In genomic region chr2:229633546-229633945, GRCh38 we compare ENCODE assay signal across 15 cellular contexts.
DNase-seq lines count a peak whose midpoint lies in the region; ATAC-seq and TF ChIP-seq lines count a peak whose summit lies in the region.
"Had no signal": no experiment of that assay in that cellular context is flagged by ENCODE, and none has a peak within 500 bp of the region (broad histone marks: within the 10 kb centered on the region; RNA-seq: fewer than 3 reads in every experiment).

No MANE protein-coding gene starts in this region.

- H3K27ac ChIP-seq in GM23338 (ENCODE audit: low read depth) = no peak overlapping the region
- H3K27ac ChIP-seq in substantia nigra (ENCODE audit: low read depth, low read length, poor library complexity, severe bottlenecking) = peak overlapping the region; percentile 10
- no peak overlapping the region for H3K27ac ChIP-seq in CD8-positive, alpha-beta T cell (ENCODE audit: low read depth, low read length)
- H3K27ac ChIP-seq: C4-2B had no signal

- no peak; the same call in 2 of the 3 replicates for ATAC-seq in GM23338
- ATAC-seq in HG03342 (IDR thresholded peaks at IDR 0.05; ENCODE audit: unreplicated experiment) = no peak
- no peak for ATAC-seq in WTC11
- ATAC-seq in CD8-positive, alpha-beta T cell = no peak

- CTCF ChIA-PET in WTC11 (lab: Charles Lee) = no interaction called here
- CTCF ChIA-PET in CD8-positive, alpha-beta T cell (lab: Charles Lee) = no interaction called here

- H3K4me3 Mint-ChIP-seq in GM23338 (no peak overlapping the region), brain (peak overlapping the region in 4 of 5 experiments; percentile 28 to 73 (median 48)), WTC11 (no peak overlapping the region)
- H3K4me3 Mint-ChIP-seq in CD8-positive, alpha-beta T cell = no peak overlapping the region
- H3K4me3 Mint-ChIP-seq: CD8-positive, alpha-beta memory T cell; H9 had no signal

- H3K79me2 ChIP-seq in GM23338 (replicated peaks; ENCODE audit: insufficient read depth) = no peaks in the 10 kb centered on the region

- TF ChIP-seq CTCF in GM23338 (conservative IDR thresholded peaks at IDR 0.05; ENCODE audit: low read depth in 2 of 2) (no peak), brain (conservative IDR thresholded peaks at IDR 0.05) (no peak), WTC11 (IDR thresholded peaks at IDR 0.05) (no peak)
- TF ChIP-seq CTCF in CD8-positive, alpha-beta T cell (IDR thresholded peaks at IDR 0.05) = no peak

- H3K9me2 ChIP-seq in GM23338 (ENCODE audit: insufficient read depth) = no peaks in the 10 kb centered on the region; the same call in 1 of the 2 replicates

- DNase-seq in GM23338 (ENCODE audit: low spot score) (no peak), midbrain (lab: John Stamatoyannopoulos, UW) (peak; percentile 60), substantia nigra (lab: John Stamatoyannopoulos, UW) (peak in 27 of 49 donors; percentile 8 to 77 (median 37)), WTC11 (ENCODE audit: low spot score) (no peak)
- no peak for DNase-seq in CD8-positive, alpha-beta T cell
- DNase-seq: BE2C; Caco-2; CD8-positive, alpha-beta memory T cell; DND-41; GDM1; GOT3; H9 had no signal

- H3K27me3 Mint-ChIP-seq in GM23338 (ENCODE audit: insufficient read depth, low read depth, poor library complexity) (peaks cover 2% of the 10 kb centered on the region), brain (peaks cover 3% of the 10 kb centered on the region), WTC11 (ENCODE audit: low read depth) (no peaks in the 10 kb centered on the region; the same call in 1 of the 2 replicates)
- peaks cover 11% of the 10 kb centered on the region for H3K27me3 Mint-ChIP-seq in CD8-positive, alpha-beta T cell (ENCODE audit: low read depth)

- no peaks in the 10 kb centered on the region for H3K27me3 ChIP-seq in GM23338 (ENCODE audit: insufficient read depth)
- no peaks in the 10 kb centered on the region for H3K27me3 ChIP-seq in CD8-positive, alpha-beta T cell (ENCODE audit: insufficient read depth, low read length)
- H3K27me3 ChIP-seq: BE2C had no signal

- H3K9me3 Mint-ChIP-seq in GM23338 = no peaks in the 10 kb centered on the region
- H3K9me3 Mint-ChIP-seq in brain = no peaks in the 10 kb centered on the region
- no peaks in the 10 kb centered on the region for H3K9me3 Mint-ChIP-seq in WTC11
- H3K9me3 Mint-ChIP-seq in CD8-positive, alpha-beta T cell = no peaks in the 10 kb centered on the region
- H3K9me3 Mint-ChIP-seq: CD8-positive, alpha-beta memory T cell; H9 had no signal

- H3K36me3 ChIP-seq in GM23338 (ENCODE audit: insufficient read depth) = no peaks in the 10 kb centered on the region
- no peaks in the 10 kb centered on the region for H3K36me3 ChIP-seq in CD8-positive, alpha-beta T cell (ENCODE audit: insufficient read depth, low read length)
- H3K36me3 ChIP-seq: BE2C had no signal

- no peaks in the 10 kb centered on the region for H3K4me1 ChIP-seq in GM23338 (ENCODE audit: insufficient read depth)
- no peaks in the 10 kb centered on the region for H3K4me1 ChIP-seq in CD8-positive, alpha-beta T cell (ENCODE audit: insufficient read depth, low read length)
- H3K4me1 ChIP-seq: BE2C, Caco-2 had no signal

- intact Hi-C loops in CD8-positive, alpha-beta T cell (cut with DNase I, micrococcal nuclease) = no loop called here

- H3K9me3 ChIP-seq in CD8-positive, alpha-beta T cell (ENCODE audit: low read length) = no peaks in the 10 kb centered on the region
- H3K9me3 ChIP-seq: BE2C, Caco-2 had no signal

- H3K4me1 Mint-ChIP-seq in GM23338 (no peaks in the 10 kb centered on the region), brain (peaks cover 57% of the 10 kb centered on the region), WTC11 (no peaks in the 10 kb centered on the region)
- no peaks in the 10 kb centered on the region for H3K4me1 Mint-ChIP-seq in CD8-positive, alpha-beta T cell (ENCODE audit: low read depth)
- H3K4me1 Mint-ChIP-seq: CD8-positive, alpha-beta memory T cell had no signal

- no peaks in the 10 kb centered on the region for H4K20me1 ChIP-seq in GM23338 (replicated peaks; ENCODE audit: insufficient read depth)

- no peaks in the 10 kb centered on the region for H3K36me3 Mint-ChIP-seq in GM23338 (ENCODE audit: low read depth)
- H3K36me3 Mint-ChIP-seq in brain = no peaks in the 10 kb centered on the region
- H3K36me3 Mint-ChIP-seq in WTC11 = no peaks in the 10 kb centered on the region
- H3K36me3 Mint-ChIP-seq in CD8-positive, alpha-beta T cell = no peaks in the 10 kb centered on the region
- H3K36me3 Mint-ChIP-seq: CD8-positive, alpha-beta memory T cell had no signal

- H3K4me3 ChIP-seq in GM23338 = no peak overlapping the region
- H3K4me3 ChIP-seq in CD8-positive, alpha-beta T cell (ENCODE audit: low read depth, low read length) = no peak overlapping the region

- H3K4me2 ChIP-seq in GM23338 = no peak overlapping the region

- POLR2A ChIA-PET in WTC11 (lab: Charles Lee) = no interaction called here
- POLR2A ChIA-PET in CD8-positive, alpha-beta T cell (lab: Charles Lee) = no interaction called here

- H2AFZ ChIP-seq in GM23338 = peak overlapping the region; percentile 67; the same call in 1 of the 2 replicates

- H3F3A ChIP-seq in GM23338 (replicated peaks; ENCODE audit: low read depth) = no peaks in the 10 kb centered on the region

- no peak overlapping the region for H3K27ac Mint-ChIP-seq in GM23338
- peak overlapping the region; percentile 77 to 93 (median 86) for H3K27ac Mint-ChIP-seq in brain
- no peak overlapping the region for H3K27ac Mint-ChIP-seq in WTC11
- no peak overlapping the region for H3K27ac Mint-ChIP-seq in CD8-positive, alpha-beta T cell
- H3K27ac Mint-ChIP-seq: H9 had no signal

TF ChIP-seq in GM23338, 12 proteins besides CTCF, POLR2A, EP300 and RAD21:
- TF ChIP-seq EZH2 (IDR thresholded peaks at IDR 0.05; ENCODE audit: low read depth, unreplicated experiment) = no peak
- TF ChIP-seq ZNF331 (CRISPR knock-in tag; IDR thresholded peaks at IDR 0.05; ENCODE audit: low read depth) = no peak
- no peak for TF ChIP-seq JUNB (IDR thresholded peaks at IDR 0.05; ENCODE audit: unreplicated experiment)
- TF ChIP-seq STAT1 (IDR thresholded peaks at IDR 0.05; ENCODE audit: unreplicated experiment) = no peak
- TF ChIP-seq POLR2AphosphoS5 (IDR thresholded peaks at IDR 0.05; ENCODE audit: low read depth) = no peak
- TF ChIP-seq REST (IDR thresholded peaks at IDR 0.05; ENCODE audit: unreplicated experiment) = no peak
- TF ChIP-seq NANOG (IDR thresholded peaks at IDR 0.05; ENCODE audit: borderline replicate concordance) = no peak

TF ChIP-seq in WTC11, 78 proteins besides CTCF, POLR2A, EP300 and RAD21:
- TF ChIP-seq HMGA2 (CRISPR knock-in tag; IDR thresholded peaks at IDR 0.05) (no peak), GRHL2 (CRISPR knock-in tag; IDR thresholded peaks at IDR 0.05; ENCODE audit: insufficient replicate concordance, severe bottlenecking) (no peak), RELA (CRISPR knock-in tag; IDR thresholded peaks at IDR 0.05; ENCODE audit: borderline replicate concordance) (no peak), ETV6 (CRISPR knock-in tag; IDR thresholded peaks at IDR 0.05) (no peak), FOXJ3 (CRISPR knock-in tag; IDR thresholded peaks at IDR 0.05; ENCODE audit: borderline replicate concordance) (no peak), NR2C2 (CRISPR knock-in tag; IDR thresholded peaks at IDR 0.05) (no peak), GTF2I (CRISPR knock-in tag; conservative IDR thresholded peaks at IDR 0.05) (no peak), MLX (CRISPR knock-in tag; IDR thresholded peaks at IDR 0.05) (no peak), NFE2L1 (CRISPR knock-in tag; IDR thresholded peaks at IDR 0.05) (no peak), MYBL2 (CRISPR knock-in tag; IDR thresholded peaks at IDR 0.05) (no peak), ESRRA (CRISPR knock-in tag; IDR thresholded peaks at IDR 0.05; ENCODE audit: borderline replicate concordance) (no peak)

Comparison
In these comparisons a context has a peak if more than half of its experiments do, and no peak if none do; other contexts are left out.
1. DNase-seq: peak in midbrain (single experiment) and substantia nigra (27 of 49); none in GM23338 (single experiment), WTC11 (single experiment) and CD8-positive, alpha-beta T cell (0 of 7).
2. H3K27ac Mint-ChIP-seq: peak in brain (5 of 5); none in GM23338 (single experiment), WTC11 (single experiment) and CD8-positive, alpha-beta T cell (single experiment).
3. H3K4me3 Mint-ChIP-seq: peak in brain (4 of 5); none in GM23338 (single experiment), WTC11 (single experiment) and CD8-positive, alpha-beta T cell (single experiment).